In the genomic region with DNA sequence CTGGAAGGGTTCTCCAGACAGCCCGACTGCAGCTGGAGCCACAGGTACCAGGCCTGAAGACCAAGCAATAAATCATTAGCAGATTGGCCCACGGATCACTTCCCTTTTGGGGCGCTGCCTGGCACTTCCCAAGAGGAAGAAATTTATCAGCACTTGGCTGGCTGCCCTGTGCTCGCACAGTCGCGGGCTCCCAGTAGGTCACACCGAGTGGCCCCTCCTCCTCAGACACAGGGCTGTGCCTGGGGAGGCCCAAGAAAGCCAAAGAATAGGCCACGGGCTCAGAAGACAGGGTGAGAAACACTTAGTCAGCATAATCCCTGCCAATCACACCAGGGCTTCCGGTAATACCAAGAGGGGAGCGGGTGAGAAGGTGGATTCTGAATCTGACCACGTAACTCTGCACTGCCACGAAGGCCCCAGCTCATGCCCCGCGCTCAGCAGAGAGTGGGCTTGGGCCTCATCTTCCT, we compare ENCODE assay signal across 9 cellular contexts.
DNase-seq lines count a peak whose midpoint lies in the region; ATAC-seq and TF ChIP-seq lines count a peak whose summit lies in the region.
"Had no signal": no experiment of that assay in that cellular context is flagged by ENCODE, and none has a peak within 500 bp of the region (broad histone marks: within the 10 kb centered on the region; RNA-seq: fewer than 3 reads in every experiment).

No MANE protein-coding gene starts in this region.

- ATAC-seq in right cardiac atrium, result peak; percentile 78 to 87
- ATAC-seq in stimulated activated naive B cell treated with anti-CD40 and anti-IgM and Interleukin-4, amounts not matched to agents 10 μg/mL and 1 μg/mL and 100 μg/mL, for 72 hours (replicated peaks), result peak; percentile 64 to 78
- ATAC-seq in GM19324 (IDR thresholded peaks at IDR 0.05; ENCODE audit: low FRiP score, unreplicated experiment), result no peak

- no peak for TF ChIP-seq CTCF in SK-N-SH (IDR thresholded peaks at IDR 0.05)

- H3K4me1 Mint-ChIP-seq in stimulated activated naive B cell treated with anti-CD40 and anti-IgM and Interleukin-4, amounts not matched to agents 10 μg/mL and 1 μg/mL and 100 μg/mL, for 72 hours, result no peaks in the 10 kb centered on the region

- peaks cover 0 to 4% of the 10 kb centered on the region in 2 donors for H3K9me3 Mint-ChIP-seq in stimulated activated naive B cell treated with anti-CD40 and anti-IgM and Interleukin-4, amounts not matched to agents 10 μg/mL and 1 μg/mL and 100 μg/mL, for 72 hours
- H3K9me3 Mint-ChIP-seq: activated T-helper 2 cell treated with anti-CD3 and anti-CD28 coated beads, Interferon-gamma antibody, Interleukin-2, Interleukin-4, amounts not matched to agents 10 μg/mL and 5 μg/mL and 100 μg/mL, durations not matched to agents 14 hours and 24 hours and 36 hours had no signal

- H3K9ac ChIP-seq in SK-N-SH, result no peak overlapping the region

- POLR2A ChIA-PET in SK-N-SH (lab: Yijun Ruan, JAX), result no interaction called here

- no peak for TF ChIP-seq RAD21 in SK-N-SH (IDR thresholded peaks at IDR 0.05; ENCODE audit: low read length)

- no peak overlapping the region for H3K4me3 ChIP-seq in SK-N-SH (ENCODE audit: low read depth in 2 of 2, low read length in 1 of 2)
- no peak overlapping the region for H3K4me3 ChIP-seq in right cardiac atrium (ENCODE audit: low read length)

- peaks cover 0 to 9% of the 10 kb centered on the region in 2 experiments; a peak in 1 of 4 replicates for H3K4me1 ChIP-seq in SK-N-SH (ENCODE audit: control insufficient read depth in 1 of 2, insufficient read depth in 2 of 2, low read depth in 1 of 2, low read length in 1 of 2)
- H3K4me1 ChIP-seq in right cardiac atrium (ENCODE audit: control insufficient read depth, insufficient read depth, low read length), result peaks cover 3% of the 10 kb centered on the region

- CTCF ChIA-PET in SK-N-SH (lab: Yijun Ruan, JAX), result interaction anchor here (0.9 to 1.6 kb wide), 2 partner anchors 37 to 143 kb away, joined by 3 read pairs; no protein-coding TSS in a partner anchor

- intact Hi-C loops in right cardiac atrium (cut with DNase I), result no loop called here

- H3K4me3 Mint-ChIP-seq in stimulated activated naive B cell treated with anti-CD40 and anti-IgM and Interleukin-4, amounts not matched to agents 10 μg/mL and 1 μg/mL and 100 μg/mL, for 72 hours, result no peak overlapping the region

- TF ChIP-seq EP300 in SK-N-SH (IDR thresholded peaks at IDR 0.05; ENCODE audit: borderline replicate concordance in 1 of 2, low read depth in 1 of 2, low read length in 1 of 2), result no peak

- no peaks in the 10 kb centered on the region for H3K9me2 ChIP-seq in SK-N-SH

- H4K20me1 ChIP-seq in SK-N-SH (ENCODE audit: insufficient read depth), result no peaks in the 10 kb centered on the region

- 50% methylated on average over 11 of the region's 14 CpGs for WGBS in SK-N-SH (ENCODE audit: low lambda C conversion rate)
- WGBS in right cardiac atrium, result 21% methylated on average over 14 of the region's 14 CpGs

- no peak overlapping the region; a peak in 1 of 4 replicates for H3K27ac ChIP-seq in SK-N-SH (ENCODE audit: low read depth in 2 of 2, low read length in 1 of 2)
- H3K27ac ChIP-seq in right cardiac atrium (ENCODE audit: low read length), result no peak overlapping the region

- no peak overlapping the region for H3K27ac Mint-ChIP-seq in stimulated activated naive B cell treated with anti-CD40 and anti-IgM and Interleukin-4, amounts not matched to agents 10 μg/mL and 1 μg/mL and 100 μg/mL, for 72 hours
- H3K27ac Mint-ChIP-seq: activated T-helper 2 cell treated with anti-CD3 and anti-CD28 coated beads, Interferon-gamma antibody, Interleukin-2, Interleukin-4, amounts not matched to agents 10 μg/mL and 5 μg/mL and 100 μg/mL, durations not matched to agents 14 hours and 24 hours and 36 hours had no signal

- H3K4me2 ChIP-seq in SK-N-SH, result no peak overlapping the region

- H3F3A ChIP-seq in SK-N-SH (replicated peaks; ENCODE audit: insufficient read depth), result no peaks in the 10 kb centered on the region

- H3K79me2 ChIP-seq in SK-N-SH (ENCODE audit: insufficient read depth), result no peaks in the 10 kb centered on the region

- H3K27me3 ChIP-seq in SK-N-SH (ENCODE audit: insufficient read depth) (no peaks in the 10 kb centered on the region), right cardiac atrium (ENCODE audit: control insufficient read depth, insufficient read depth) (no peaks in the 10 kb centered on the region)

- H3K36me3 ChIP-seq in SK-N-SH (replicated peaks in 1 of 2; ENCODE audit: control insufficient read depth in 1 of 2, insufficient read depth in 2 of 2, low read length in 1 of 2), result no peaks in the 10 kb centered on the region

- peak; percentile 46 for DNase-seq in HK-2 (ENCODE audit: unreplicated experiment)
- DNase-seq in SK-N-SH, result peak; percentile 42
- peak; percentile 59 to 83 (median 81) for DNase-seq in right cardiac atrium
- DNase-seq in stimulated activated naive B cell treated with anti-CD40 and anti-IgM and Interleukin-4, amounts not matched to agents 10 μg/mL and 1 μg/mL and 100 μg/mL, for 72 hours, result peak; percentile 2
- DNase-seq in NCI-H1417 treated with DMSO at 0.1 percent for 48 hours (lab: John Stamatoyannopoulos, UW), result no peak
- DNase-seq in NCI-H1048 (lab: John Stamatoyannopoulos, UW), result no peak
- DNase-seq in activated CD4-positive, alpha-beta T cell treated with anti-CD3 and anti-CD28 coated beads, Interleukin-2, amount 50 U/mL, for 48 hours, result no peak

- H2AFZ ChIP-seq in SK-N-SH (ENCODE audit: low read depth), result no peak overlapping the region

- H3K9me3 ChIP-seq in SK-N-SH, result no peaks in the 10 kb centered on the region
- H3K9me3 ChIP-seq in right cardiac atrium (ENCODE audit: control insufficient read depth, low read length), result no peaks in the 10 kb centered on the region

- peaks cover 4 to 12% of the 10 kb centered on the region in 2 donors for H3K27me3 Mint-ChIP-seq in stimulated activated naive B cell treated with anti-CD40 and anti-IgM and Interleukin-4, amounts not matched to agents 10 μg/mL and 1 μg/mL and 100 μg/mL, for 72 hours

- H3K36me3 Mint-ChIP-seq in stimulated activated naive B cell treated with anti-CD40 and anti-IgM and Interleukin-4, amounts not matched to agents 10 μg/mL and 1 μg/mL and 100 μg/mL, for 72 hours, result no peaks in the 10 kb centered on the region

TF ChIP-seq in SK-N-SH, 30 proteins besides CTCF, POLR2A, EP300 and RAD21:
- TF ChIP-seq TCF12 (IDR thresholded peaks at IDR 0.05) (no peak), JUND (IDR thresholded peaks at IDR 0.05) (no peak), FOSL2 (IDR thresholded peaks at IDR 0.05; ENCODE audit: borderline replicate concordance, low read depth) (no peak), FOXJ3 (CRISPR knock-in tag; IDR thresholded peaks at IDR 0.05) (no peak), ZBTB33 (IDR thresholded peaks at IDR 0.05; ENCODE audit: borderline replicate concordance, low read depth) (no peak), POLR2AphosphoS5 (IDR thresholded peaks at IDR 0.05; ENCODE audit: low read depth, low read length) (no peak)
- TF ChIP-seq, protein P1, sequence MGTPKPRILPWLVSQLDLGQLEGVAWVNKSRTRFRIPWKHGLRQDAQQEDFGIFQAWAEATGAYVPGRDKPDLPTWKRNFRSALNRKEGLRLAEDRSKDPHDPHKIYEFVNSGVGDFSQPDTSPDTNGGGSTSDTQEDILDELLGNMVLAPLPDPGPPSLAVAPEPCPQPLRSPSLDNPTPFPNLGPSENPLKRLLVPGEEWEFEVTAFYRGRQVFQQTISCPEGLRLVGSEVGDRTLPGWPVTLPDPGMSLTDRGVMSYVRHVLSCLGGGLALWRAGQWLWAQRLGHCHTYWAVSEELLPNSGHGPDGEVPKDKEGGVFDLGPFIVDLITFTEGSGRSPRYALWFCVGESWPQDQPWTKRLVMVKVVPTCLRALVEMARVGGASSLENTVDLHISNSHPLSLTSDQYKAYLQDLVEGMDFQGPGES (IDR thresholded peaks at IDR 0.05; ENCODE audit: low read depth, low read length), result no peak

Comparison
In these comparisons a context has a peak if more than half of its experiments do, and no peak if none do; other contexts are left out.
1. DNase-seq: peak in HK-2 (single experiment), SK-N-SH (single experiment), right cardiac atrium (3 of 3) and stimulated activated naive B cell treated with anti-CD40 and anti-IgM and Interleukin-4, amounts not matched to agents 10 μg/mL and 1 μg/mL and 100 μg/mL, for 72 hours (single experiment); none in NCI-H1417 treated with DMSO at 0.1 percent for 48 hours (single experiment), NCI-H1048 (single experiment) and activated CD4-positive, alpha-beta T cell treated with anti-CD3 and anti-CD28 coated beads, Interleukin-2, amount 50 U/mL, for 48 hours (0 of 2).